1 cellular context compared by ENCODE assay signal in genomic region chr11:47033439-47033838, GRCh38.
TF ChIP-seq lines count a peak whose summit lies in the region.

No MANE protein-coding gene starts in this region.

TF ChIP-seq in A549, 52 proteins besides CTCF, POLR2A, EP300 and RAD21 (continued from another document):
- TF ChIP-seq HMGXB4 (CRISPR knock-in tag; IDR thresholded peaks at IDR 0.05; ENCODE audit: borderline replicate concordance) (no peak), CEBPB (IDR thresholded peaks at IDR 0.05) (no peak), REST (IDR thresholded peaks at IDR 0.05) (no peak), MYC (IDR thresholded peaks at IDR 0.05; ENCODE audit: borderline replicate concordance, low read length) (no peak), RCOR1 (IDR thresholded peaks at IDR 0.05; ENCODE audit: low read depth, low read length) (no peak), ZNF302 (CRISPR knock-in tag; IDR thresholded peaks at IDR 0.05) (no peak), KDM1A (IDR thresholded peaks at IDR 0.05; ENCODE audit: low read depth) (no peak), PBX3 (IDR thresholded peaks at IDR 0.05) (no peak), EHF (CRISPR knock-in tag; IDR thresholded peaks at IDR 0.05) (no peak), ESRRA (IDR thresholded peaks at IDR 0.05; ENCODE audit: borderline replicate concordance, low read length) (no peak)
